ENCODE assay signal across 27 cellular contexts in the genomic region with DNA sequence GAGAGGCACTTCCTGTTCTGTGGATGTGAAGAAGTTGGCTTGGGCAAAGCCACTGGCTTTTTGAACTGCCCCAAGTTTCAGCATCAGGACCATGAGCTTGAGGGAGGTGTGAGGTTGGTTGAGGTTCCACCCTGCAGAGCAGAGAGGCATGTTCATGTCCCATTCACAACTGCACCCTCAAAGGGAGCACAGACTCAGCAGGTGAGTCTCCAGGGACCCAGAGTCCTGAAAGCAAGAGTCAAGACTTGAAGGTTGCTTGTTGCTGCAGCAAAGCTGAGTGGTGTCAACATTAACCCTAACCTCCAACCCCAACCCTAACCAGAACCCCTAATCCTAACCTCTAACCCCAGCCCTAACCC.
"Had no signal": no experiment of that assay in that cellular context is flagged by ENCODE, and none has a peak within 500 bp of the region (broad histone marks: within the 10 kb centered on the region; RNA-seq: fewer than 3 reads in every experiment).

No MANE protein-coding gene starts in this region.

- H3K4me3 ChIP-seq: pancreas, prostate gland, right atrium auricular region, right lobe of liver, sigmoid colon, thoracic aorta, thyroid gland, tibial nerve, upper lobe of left lung, vagina had no signal

- H3K36me3 ChIP-seq: pancreas, prostate gland, right atrium auricular region, right lobe of liver, sigmoid colon, thoracic aorta, thyroid gland, tibial nerve, upper lobe of left lung, vagina had no signal

- FAIRE-seq: pancreas, small intestine, urothelium cell line had no signal

- H3K4me1 ChIP-seq: pancreas, prostate gland, right atrium auricular region, right lobe of liver, sigmoid colon, thyroid gland, tibial nerve, upper lobe of left lung, vagina had no signal

- ATAC-seq: naive thymus-derived CD8-positive, alpha-beta T cell; natural killer cell treated with Interleukin-12 subunit alpha and Interleukin-12 subunit beta and Interleukin-15 and Interleukin-18, amount 100 ng/mL, for 72 hours; pancreas; right lobe of liver; stimulated activated memory B cell treated with anti-CD40 and anti-IgM and Interleukin-4, amounts not matched to agents 10 μg/mL and 1 μg/mL and 100 μg/mL, for 72 hours; stimulated activated naive CD8-positive, alpha-beta T cell treated with anti-CD3 and anti-CD28 coated beads, Interleukin-15, amount 100 ng/mL, for 72 hours; stimulated activated naive CD8-positive, alpha-beta T cell treated with anti-CD3 and anti-CD28 coated beads, Interleukin-15, Interleukin-2, amounts not matched to agents 100 U/mL and 50 U/mL, for 24 hours had no signal

- H3K9me3 ChIP-seq: pancreas, prostate gland, right atrium auricular region, right lobe of liver, sigmoid colon, thoracic aorta, thyroid gland, tibial nerve, upper lobe of left lung, vagina had no signal

- H3K27me3 ChIP-seq: right atrium auricular region, right lobe of liver, thyroid gland, vagina had no signal

- DNase-seq: naive B cell; naive thymus-derived CD8-positive, alpha-beta T cell; nephron progenitor cell; occipital lobe; retina; right lobe of liver; sigmoid colon; small intestine; stimulated activated CD4-positive, alpha-beta T cell treated with anti-CD3 and anti-CD28 coated beads, Interleukin-15, amount 100 ng/mL, for 24 hours; stimulated activated CD4-positive, alpha-beta T cell treated with anti-CD3 and anti-CD28 coated beads, Interleukin-4, amount 100 ng/mL, for 1 hour; stimulated activated CD4-positive, alpha-beta T cell treated with anti-CD3 and anti-CD28 coated beads, Interleukin-4, amount 100 ng/mL, for 4 hours; stimulated activated CD8-positive, alpha-beta memory T cell treated with anti-CD3 and anti-CD28 coated beads, Interleukin-4, amount 100 ng/mL, for 48 hours; stimulated activated naive CD4-positive, alpha-beta T cell; stimulated activated naive CD8-positive, alpha-beta T cell treated with anti-CD3 and anti-CD28 coated beads, Interleukin-15, amount 100 ng/mL, for 72 hours; stimulated activated naive CD8-positive, alpha-beta T cell treated with anti-CD3 and anti-CD28 coated beads, Interleukin-15, Interleukin-2, amounts not matched to agents 100 U/mL and 50 U/mL, for 24 hours; thyroid gland; trophoblast cell had no signal

- H3K27ac ChIP-seq: pancreas, prostate gland, right atrium auricular region, right lobe of liver, sigmoid colon, thoracic aorta, thyroid gland, tibial nerve, upper lobe of left lung, vagina had no signal
